1 cellular context compared by ENCODE assay signal in genomic region chr21:31909153-31909771, GRCh38.
TF ChIP-seq lines count a peak whose summit lies in the region.

No MANE protein-coding gene starts in this region.

TF ChIP-seq in HepG2, 621 proteins besides CTCF, POLR2A, EP300 and RAD21 (continued from another document):
- TF ChIP-seq CHD4 (IDR thresholded peaks at IDR 0.05; ENCODE audit: borderline replicate concordance, low read length): no peak
- TF ChIP-seq, protein P1, sequence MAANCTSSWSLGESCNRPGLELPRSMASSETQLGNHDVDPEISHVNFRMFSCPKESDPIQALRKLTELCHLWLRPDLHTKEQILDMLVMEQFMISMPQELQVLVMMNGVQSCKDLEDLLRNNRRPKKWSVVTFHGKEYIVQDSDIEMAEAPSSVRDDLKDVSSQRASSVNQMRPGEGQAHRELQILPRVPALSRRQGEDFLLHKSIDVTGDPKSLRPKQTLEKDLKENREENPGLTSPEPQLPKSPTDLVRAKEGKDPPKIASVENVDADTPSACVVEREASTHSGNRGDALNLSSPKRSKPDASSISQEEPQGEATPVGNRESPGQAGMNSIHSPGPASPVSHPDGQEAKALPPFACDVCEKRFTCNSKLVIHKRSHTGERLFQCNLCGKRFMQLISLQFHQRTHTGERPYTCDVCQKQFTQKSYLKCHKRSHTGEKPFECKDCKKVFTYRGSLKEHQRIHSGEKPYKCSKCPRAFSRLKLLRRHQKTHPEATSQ (CRISPR knock-in tag; IDR thresholded peaks at IDR 0.05; ENCODE audit: borderline replicate concordance): no peak
- TF ChIP-seq ZNF20 (CRISPR knock-in tag; IDR thresholded peaks at IDR 0.05): no peak
- TF ChIP-seq MED13 (CRISPR knock-in tag; IDR thresholded peaks at IDR 0.05): no peak
- TF ChIP-seq NPAS2 (CRISPR knock-in tag; IDR thresholded peaks at IDR 0.05; ENCODE audit: borderline replicate concordance): no peak
- TF ChIP-seq, protein P2, sequence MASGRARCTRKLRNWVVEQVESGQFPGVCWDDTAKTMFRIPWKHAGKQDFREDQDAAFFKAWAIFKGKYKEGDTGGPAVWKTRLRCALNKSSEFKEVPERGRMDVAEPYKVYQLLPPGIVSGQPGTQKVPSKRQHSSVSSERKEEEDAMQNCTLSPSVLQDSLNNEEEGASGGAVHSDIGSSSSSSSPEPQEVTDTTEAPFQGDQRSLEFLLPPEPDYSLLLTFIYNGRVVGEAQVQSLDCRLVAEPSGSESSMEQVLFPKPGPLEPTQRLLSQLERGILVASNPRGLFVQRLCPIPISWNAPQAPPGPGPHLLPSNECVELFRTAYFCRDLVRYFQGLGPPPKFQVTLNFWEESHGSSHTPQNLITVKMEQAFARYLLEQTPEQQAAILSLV (CRISPR knock-in tag; IDR thresholded peaks at IDR 0.05; ENCODE audit: borderline replicate concordance): no peak
- no peak for TF ChIP-seq ARHGAP35 (CRISPR knock-in tag; IDR thresholded peaks at IDR 0.05; ENCODE audit: borderline replicate concordance)
